8 cellular contexts compared by ENCODE assay signal in genomic region chr12:76455582-76456345, GRCh38.
DNase-seq lines count a peak whose midpoint lies in the region; ATAC-seq, FAIRE-seq and TF ChIP-seq lines count a peak whose summit lies in the region.

No MANE protein-coding gene starts in this region.

- peak; percentile 97 for ATAC-seq in HG02852 (IDR thresholded peaks at IDR 0.05; ENCODE audit: unreplicated experiment)
- peak; percentile 78 for ATAC-seq in naive thymus-derived CD4-positive, alpha-beta T cell

- H3K9me3 ChIP-seq in naive thymus-derived CD4-positive, alpha-beta T cell (ENCODE audit: control insufficient read depth in 2 of 3, low read length in 3 of 3): no peaks in the 10 kb centered on the region

- peak overlapping the region in 1 of 10 donors; percentile 38 for H3K4me3 Mint-ChIP-seq in naive thymus-derived CD4-positive, alpha-beta T cell

- peak; percentile 80 for FAIRE-seq in GM18507 (lab: Jason Lieb, UNC)

- no peaks in the 10 kb centered on the region for H3K27me3 ChIP-seq in BJ (ENCODE audit: control insufficient read depth, insufficient read depth, low read length)
- no peaks in the 10 kb centered on the region for H3K27me3 ChIP-seq in naive thymus-derived CD4-positive, alpha-beta T cell (ENCODE audit: control insufficient read depth in 2 of 2, insufficient read depth in 2 of 2, low read length in 2 of 2)

- peaks cover 14 to 16% of the 10 kb centered on the region in 2 donors for H3K4me1 ChIP-seq in naive thymus-derived CD4-positive, alpha-beta T cell (ENCODE audit: control insufficient read depth in 2 of 2, insufficient read depth in 2 of 2, low read length in 2 of 2)

- peak overlapping the region in 3 of 9 donors; percentile 36 to 65 (median 46) for H3K27ac Mint-ChIP-seq in naive thymus-derived CD4-positive, alpha-beta T cell

- no peaks in the 10 kb centered on the region for H3K9me3 Mint-ChIP-seq in naive thymus-derived CD4-positive, alpha-beta T cell

- intact Hi-C loops in naive thymus-derived CD4-positive, alpha-beta T cell (cut with micrococcal nuclease): loop anchor here (1.0 to 10.0 kb wide), 12 partner anchors 51 to 1123 kb away; partner anchors contain the start of genes BBS10 (in 1 of the 2), CAPS2 (in 1 of the 2), GLIPR1L1 (in 1 of the 2) and KRR1 (in 1 of the 2)

- H3K4me1 Mint-ChIP-seq in naive thymus-derived CD4-positive, alpha-beta T cell: peaks cover 10 to 58% (median 37%) of the 10 kb centered on the region in 7 donors

- H3K27ac ChIP-seq in naive thymus-derived CD4-positive, alpha-beta T cell (ENCODE audit: low read depth, low read length): no peak overlapping the region

- POLR2A ChIA-PET in BJ (lab: Charles Lee): interaction anchor here (0.6 kb wide), 2 partner anchors 416 to 428 kb away, joined by 4 to 5 read pairs; no protein-coding TSS in a partner anchor
- POLR2A ChIA-PET in naive thymus-derived CD4-positive, alpha-beta T cell (lab: Charles Lee): interaction anchor here (0.6 to 1.8 kb wide), 3 partner anchors 13 to 297 kb away, joined by 5 to 11 read pairs (median 6); partner anchors contain the start of gene OSBPL8

- peaks cover 0 to 14% (median 6%) of the 10 kb centered on the region in 5 donors for H3K36me3 Mint-ChIP-seq in naive thymus-derived CD4-positive, alpha-beta T cell

- H3K27me3 Mint-ChIP-seq in naive thymus-derived CD4-positive, alpha-beta T cell: no peaks in the 10 kb centered on the region

- peak; percentile 73 for DNase-seq in BJ (ENCODE audit: low read depth)
- no peak for DNase-seq in GM18507 (ENCODE audit: extremely low spot score, insufficient read length, low read depth)
- DNase-seq in NCI-H1105 (lab: John Stamatoyannopoulos, UW): peak; percentile 55
- DNase-seq in SW 1271 (lab: John Stamatoyannopoulos, UW): peak; percentile 59 to 93
- DNase-seq in epithelial cell of esophagus (ENCODE audit: low read depth): peak; percentile 95
- DNase-seq in naive thymus-derived CD4-positive, alpha-beta T cell: peak in 6 of 9 donors; percentile 15 to 49 (median 38)
- no peak for DNase-seq in middle frontal gyrus (ENCODE audit: extremely low spot score, low spot score)

- CTCF ChIA-PET in BJ (lab: Yijun Ruan, JAX): interaction anchor here (0.6 to 2.6 kb wide), 21 partner anchors 9 to 842 kb away, joined by 3 to 9 read pairs (median 3); partner anchors contain the start of genes BBS10 and PHLDA1
- CTCF ChIA-PET in naive thymus-derived CD4-positive, alpha-beta T cell (lab: Charles Lee): interaction anchor here (0.6 to 2.4 kb wide), 6 partner anchors 12 to 337 kb away, joined by 4 to 18 read pairs (median 6); partner anchors contain the start of gene OSBPL8

- H3K36me3 ChIP-seq in BJ (ENCODE audit: control insufficient read depth, insufficient read depth, low read length): no peaks in the 10 kb centered on the region; the same call in 1 of the 2 replicates
- peaks cover 0 to 2% (median 0%) of the 10 kb centered on the region in 3 experiments for H3K36me3 ChIP-seq in naive thymus-derived CD4-positive, alpha-beta T cell (ENCODE audit: control insufficient read depth in 2 of 3, insufficient read depth in 3 of 3, low read length in 3 of 3)

- TF ChIP-seq CTCF in BJ (IDR thresholded peaks at IDR 0.05; ENCODE audit: insufficient read depth, low read depth, low read length) (peak; percentile 64), epithelial cell of esophagus (IDR thresholded peaks at IDR 0.05; ENCODE audit: insufficient read depth, low read depth, low read length, missing control alignments) (peak; percentile 71)

- H3K4me3 ChIP-seq in BJ (ENCODE audit: low read depth, low read length) (no peak overlapping the region), epithelial cell of esophagus (ENCODE audit: low read length) (no peak overlapping the region)
- H3K4me3 ChIP-seq in naive thymus-derived CD4-positive, alpha-beta T cell (ENCODE audit: low read length): no peak overlapping the region

Comparison
In these comparisons a context has a peak if more than half of its experiments do, and no peak if none do; other contexts are left out.
1. DNase-seq: peak in BJ (single experiment), NCI-H1105 (single experiment), SW 1271 (2 of 2), epithelial cell of esophagus (single experiment) and naive thymus-derived CD4-positive, alpha-beta T cell (6 of 9); none in GM18507 (single experiment) and middle frontal gyrus (single experiment).